Comparison of ENCODE assay signal across 7 cellular contexts in the genomic region with DNA sequence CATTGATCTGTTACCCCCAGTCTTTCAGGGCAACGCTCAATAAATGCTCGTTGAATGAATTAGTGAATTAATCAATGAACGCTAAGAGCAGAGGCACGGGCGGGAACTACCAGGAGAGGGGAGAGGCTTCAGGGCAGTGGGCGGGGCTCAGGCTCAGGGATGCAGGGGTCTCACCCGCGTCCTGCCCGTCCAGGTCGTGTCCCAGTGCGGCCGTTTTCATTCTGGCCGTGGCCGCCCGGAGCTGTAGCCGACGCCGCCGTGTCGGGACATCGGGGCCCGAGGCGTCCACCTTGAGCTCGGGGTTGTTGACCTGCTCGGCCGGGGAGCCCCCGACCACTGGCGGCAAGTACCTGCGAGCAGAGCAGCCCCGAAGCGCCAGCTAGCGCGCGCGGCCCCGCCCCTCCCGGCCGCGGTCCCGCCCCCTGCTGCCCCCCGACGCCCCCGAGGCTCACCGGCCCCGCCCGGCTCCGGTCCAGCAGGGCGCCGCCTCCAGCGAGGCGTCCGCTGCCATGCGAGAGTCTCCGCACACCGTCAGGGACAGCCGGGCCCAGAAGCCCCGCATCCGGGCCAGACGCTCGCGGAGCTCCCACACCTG. TPM values are rescaled to one million over a fixed set of nuclear protein-coding genes. Genes with fewer than 3 reads are reported as not detected.
A peak's percentile ranks its signal among the peaks of the same experiment; 100 is the strongest.
DNase-seq lines count a peak whose midpoint lies in the region; ATAC-seq and TF ChIP-seq lines count a peak whose summit lies in the region.
"Had no signal": no experiment of that assay in that cellular context is flagged by ENCODE, and none has a peak within 500 bp of the region (broad histone marks: within the 10 kb centered on the region; RNA-seq: fewer than 3 reads in every experiment).

No MANE protein-coding gene starts in this region.

- TF ChIP-seq CTCF in RWPE2 (IDR thresholded peaks at IDR 0.05; ENCODE audit: poor library complexity, severe bottlenecking): no peak

- peaks cover 1 to 8% of the 10 kb centered on the region in 2 donors for H3K36me3 Mint-ChIP-seq in stimulated activated naive B cell treated with anti-CD40 and anti-IgM and Interleukin-4, amounts not matched to agents 10 μg/mL and 1 μg/mL and 100 μg/mL, for 72 hours

- peak overlapping the region; percentile 33 to 68 for H3K4me3 Mint-ChIP-seq in stimulated activated naive B cell treated with anti-CD40 and anti-IgM and Interleukin-4, amounts not matched to agents 10 μg/mL and 1 μg/mL and 100 μg/mL, for 72 hours

- H3K27ac Mint-ChIP-seq in stimulated activated naive B cell treated with anti-CD40 and anti-IgM and Interleukin-4, amounts not matched to agents 10 μg/mL and 1 μg/mL and 100 μg/mL, for 72 hours: no peak overlapping the region

- H3K36me3 ChIP-seq in RWPE2 (ENCODE audit: low read depth): no peaks in the 10 kb centered on the region

- H3K27ac ChIP-seq in RWPE2 (ENCODE audit: poor library complexity, severe bottlenecking): no peak overlapping the region

- ATAC-seq in RWPE2 (ENCODE audit: low read depth) (peak; percentile 38; the same call in 2 of the 3 replicates), esophagus mucosa (peak; percentile 23)
- peak; percentile 49 to 56 for ATAC-seq in stimulated activated naive B cell treated with anti-CD40 and anti-IgM and Interleukin-4, amounts not matched to agents 10 μg/mL and 1 μg/mL and 100 μg/mL, for 72 hours (replicated peaks)

- H3K9me3 ChIP-seq in RWPE2 (ENCODE audit: severe bottlenecking): no peaks in the 10 kb centered on the region

- DNase-seq in RWPE2 (ENCODE audit: low spot score) (no peak), Kasumi-1 (lab: John Stamatoyannopoulos, UW) (no peak), COLO668 (lab: John Stamatoyannopoulos, UW; ENCODE audit: unreplicated experiment) (no peak), NCI-H1694 (lab: John Stamatoyannopoulos, UW) (no peak)
- DNase-seq in stimulated activated naive B cell treated with anti-CD40 and anti-IgM and Interleukin-4, amounts not matched to agents 10 μg/mL and 1 μg/mL and 100 μg/mL, for 72 hours: no peak
- DNase-seq: NCI-H1092 treated with DMSO at 0.1 percent for 48 hours had no signal

- H3K4me1 ChIP-seq in RWPE2 (ENCODE audit: insufficient read depth, poor library complexity, severe bottlenecking): peaks cover 6% of the 10 kb centered on the region

- H3K27me3 ChIP-seq in RWPE2 (ENCODE audit: insufficient read depth, poor library complexity, severe bottlenecking): no peaks in the 10 kb centered on the region

- peaks cover 42 to 44% of the 10 kb centered on the region in 2 donors for H3K27me3 Mint-ChIP-seq in stimulated activated naive B cell treated with anti-CD40 and anti-IgM and Interleukin-4, amounts not matched to agents 10 μg/mL and 1 μg/mL and 100 μg/mL, for 72 hours

- no peaks in the 10 kb centered on the region for H3K9me3 Mint-ChIP-seq in stimulated activated naive B cell treated with anti-CD40 and anti-IgM and Interleukin-4, amounts not matched to agents 10 μg/mL and 1 μg/mL and 100 μg/mL, for 72 hours

- H3K4me1 Mint-ChIP-seq in stimulated activated naive B cell treated with anti-CD40 and anti-IgM and Interleukin-4, amounts not matched to agents 10 μg/mL and 1 μg/mL and 100 μg/mL, for 72 hours: peaks cover 39 to 61% of the 10 kb centered on the region in 2 donors

- H3K4me3 ChIP-seq in RWPE2 (ENCODE audit: severe bottlenecking): peak overlapping the region; percentile 28

RNA-seq across cellular contexts. Expression of a gene that starts 2.8 kb away (rescaled TPM):
- total RNA-seq in esophagus mucosa: 5.6 TPM

RNA-seq across cellular contexts. Expression of a gene that starts 6.0 kb away (rescaled TPM):
- total RNA-seq in esophagus mucosa: 0.20 TPM

RNA-seq across cellular contexts. Expression of a gene that starts 6.5 kb away (rescaled TPM):
- 0.48 TPM for total RNA-seq in esophagus mucosa

RNA-seq across cellular contexts. Expression of a gene that starts 12.7 kb away (rescaled TPM):
- total RNA-seq in esophagus mucosa: 16.3 TPM

RNA-seq across cellular contexts. Expression of a gene that starts 22.5 kb away (rescaled TPM):
- 71.1 TPM for total RNA-seq in esophagus mucosa
